22 cellular contexts compared by ENCODE assay signal in the genomic region with DNA sequence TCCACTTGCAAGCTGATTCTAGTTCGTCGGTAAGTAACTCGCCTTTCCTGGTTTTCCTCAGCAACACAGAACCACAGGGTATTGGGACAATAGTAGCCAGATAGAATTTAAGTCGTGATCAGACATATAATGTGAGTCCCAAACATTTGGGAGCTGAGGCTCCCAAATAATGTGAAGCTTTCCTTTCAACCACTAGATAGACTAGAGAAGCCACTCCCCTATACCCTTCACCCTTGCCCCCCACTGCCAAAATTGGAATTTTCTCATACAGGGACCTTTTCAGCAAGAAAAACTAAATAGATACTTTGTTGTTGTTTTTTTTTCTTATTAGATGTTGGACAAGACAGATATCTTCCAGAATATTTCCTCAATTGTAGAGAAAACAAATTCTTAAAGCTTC. TPM values are rescaled to one million over a fixed set of nuclear protein-coding genes. Genes with fewer than 3 reads are reported as not detected.
DNase-seq lines count a peak whose midpoint lies in the region; ATAC-seq and TF ChIP-seq lines count a peak whose summit lies in the region.
"Had no signal": no experiment of that assay in that cellular context is flagged by ENCODE, and none has a peak within 500 bp of the region (broad histone marks: within the 10 kb centered on the region; RNA-seq: fewer than 3 reads in every experiment).

No MANE protein-coding gene starts in this region.

- H3K36me3 ChIP-seq in heart right ventricle (no peaks in the 10 kb centered on the region), ACC112 (ENCODE audit: insufficient read depth, low read length) (no peaks in the 10 kb centered on the region), right lobe of liver (no peaks in the 10 kb centered on the region)
- H3K36me3 ChIP-seq: BE2C, BLaER1 had no signal

- TF ChIP-seq CTCF in heart right ventricle (IDR thresholded peaks at IDR 0.05) (no peak), right lobe of liver (IDR thresholded peaks at IDR 0.05) (no peak)

- intact Hi-C loops in Right ventricle myocardium superior (cut with DNase I): no loop called here
- intact Hi-C loops in Right ventricle myocardium inferior (cut with DNase I): no loop called here
- intact Hi-C loops in right cardiac atrium (cut with DNase I): no loop called here
- intact Hi-C loops in heart right ventricle (cut with DNase I): no loop called here
- intact Hi-C loops in right lobe of liver (cut with DNase I): no loop called here

- H3K9me3 ChIP-seq in right cardiac atrium (ENCODE audit: control insufficient read depth, low read length) (no peaks in the 10 kb centered on the region), heart right ventricle (peaks cover 0 to 11% (median 0%) of the 10 kb centered on the region in 11 donors), right lobe of liver (no peaks in the 10 kb centered on the region)
- H3K9me3 ChIP-seq: A549, BE2C, BLaER1 had no signal

- ATAC-seq in Right ventricle myocardium superior (ENCODE audit: poor library complexity) (peak; percentile 34), Right ventricle myocardium inferior (no peak), right cardiac atrium (peak in 1 of 2 donors; percentile 24), heart right ventricle (no peak), right lobe of liver (peak; percentile 49 to 73 (median 62))
- ATAC-seq: A549 had no signal

- no peaks in the 10 kb centered on the region for H3K79me2 ChIP-seq in ACC112 (ENCODE audit: control insufficient read depth, insufficient read depth, low read length, unreplicated experiment)

- peak overlapping the region; percentile 24 for H2AFZ ChIP-seq in ACC112 (ENCODE audit: low read length, unreplicated experiment)

- no peaks in the 10 kb centered on the region for H3K4me1 ChIP-seq in right cardiac atrium (ENCODE audit: control insufficient read depth, insufficient read depth, low read length)
- no peaks in the 10 kb centered on the region for H3K4me1 ChIP-seq in heart right ventricle
- no peaks in the 10 kb centered on the region for H3K4me1 ChIP-seq in ACC112 (ENCODE audit: control insufficient read depth, insufficient read depth, low read length, unreplicated experiment)
- H3K4me1 ChIP-seq in right lobe of liver: peaks cover 0 to 13% (median 4%) of the 10 kb centered on the region in 4 donors
- H3K4me1 ChIP-seq: A549, BE2C, BLaER1 had no signal

- TF ChIP-seq POLR2A in right lobe of liver (IDR thresholded peaks at IDR 0.05): no peak

- WGBS in right cardiac atrium: 91% methylated on average over 4 of the region's 4 CpGs
- WGBS in heart right ventricle, 2 donors: 94 to 95% methylated on average over 4 of the region's 4 CpGs
- 48% methylated on average over 4 of the region's 4 CpGs for WGBS in right lobe of liver (ENCODE audit: insufficient coverage, low coverage, low lambda C conversion rate, missing lambda C conversion rate)

- H3K4me3 ChIP-seq in right cardiac atrium (ENCODE audit: low read length) (peak overlapping the region; percentile 28), heart right ventricle (peak overlapping the region in 4 of 10 donors; percentile 12 to 48 (median 20)), ACC112 (ENCODE audit: low read depth, low read length) (no peak overlapping the region), right lobe of liver (peak overlapping the region; percentile 26 to 62 (median 58))
- H3K4me3 ChIP-seq: A549, BLaER1 had no signal

- H3K27ac ChIP-seq in right cardiac atrium (ENCODE audit: low read length) (no peak overlapping the region), heart right ventricle (no peak overlapping the region), ACC112 (ENCODE audit: low read depth, low read length) (no peak overlapping the region), right lobe of liver (peak overlapping the region; percentile 81 to 88 (median 82))
- H3K27ac ChIP-seq: 22Rv1, A549, BLaER1 had no signal

- H3K27me3 ChIP-seq in right cardiac atrium (ENCODE audit: control insufficient read depth, insufficient read depth): no peaks in the 10 kb centered on the region
- H3K27me3 ChIP-seq in heart right ventricle: no peaks in the 10 kb centered on the region
- H3K27me3 ChIP-seq in ACC112 (ENCODE audit: insufficient read depth, low read length): no peaks in the 10 kb centered on the region
- H3K27me3 ChIP-seq in right lobe of liver: no peaks in the 10 kb centered on the region
- H3K27me3 ChIP-seq: BE2C, BLaER1 had no signal

- no peak for DNase-seq in Right ventricle myocardium superior
- no peak for DNase-seq in Right ventricle myocardium inferior (ENCODE audit: missing footprints)
- no peak for DNase-seq in right cardiac atrium
- DNase-seq in heart right ventricle: no peak
- no peak for DNase-seq in right lobe of liver
- DNase-seq in NCI-H2029 treated with DMSO at 0.1 percent for 48 hours (lab: John Stamatoyannopoulos, UW): no peak
- no peak for DNase-seq in NCI-H146 (lab: John Stamatoyannopoulos, UW)
- DNase-seq: ACHN; BE2C; C1 segment of cervical spinal cord; CD4-positive, alpha-beta memory T cell; CD4-positive, CD25-positive, alpha-beta regulatory T cell; CD8-positive, alpha-beta memory T cell; COR-L47; DMS79 treated with DMSO at 0.1 percent for 48 hours; GF-D8 had no signal

RNA-seq across cellular contexts. Expression of a gene that starts 1.9 kb away (rescaled TPM):
- total RNA-seq in Right ventricle myocardium superior (90.3 TPM), Right ventricle myocardium inferior (73.3 TPM), right cardiac atrium (100 to 1,000 TPM; 128 to 322 (median 149) TPM), heart right ventricle (100 to 1,000 TPM in 3 of 10 donors, 10 to 100 TPM in 7; 13.6 to 184 (median 55.6) TPM), right lobe of liver (100 to 1,000 TPM; 284 to 753 (median 402) TPM)
- polyA plus RNA-seq in right cardiac atrium (71.2 TPM), heart right ventricle (10 to 100 TPM in 1 of 2 donors, 1 to 10 TPM in 1; 6.1 to 10.4 TPM)
- total RNA-seq: A172; CD4-positive, alpha-beta memory T cell; CD4-positive, CD25-positive, alpha-beta regulatory T cell; CD8-positive, alpha-beta memory T cell had no signal
- polyA plus RNA-seq: A549; CD14-positive monocyte; CD4-positive, alpha-beta memory T cell; CD4-positive, CD25-positive, alpha-beta regulatory T cell; CD8-positive, alpha-beta memory T cell had no signal

Comparison
In these comparisons a context has a peak if more than half of its experiments do, and no peak if none do; other contexts are left out.
1. ATAC-seq: peak in Right ventricle myocardium superior (single experiment) and right lobe of liver (4 of 4); none in Right ventricle myocardium inferior (single experiment) and heart right ventricle (0 of 8).
2. H3K27ac ChIP-seq: peak in right lobe of liver (3 of 3); none in right cardiac atrium (single experiment), heart right ventricle (0 of 10) and ACC112 (single experiment).